32 cellular contexts compared by ENCODE assay signal in the genomic region with DNA sequence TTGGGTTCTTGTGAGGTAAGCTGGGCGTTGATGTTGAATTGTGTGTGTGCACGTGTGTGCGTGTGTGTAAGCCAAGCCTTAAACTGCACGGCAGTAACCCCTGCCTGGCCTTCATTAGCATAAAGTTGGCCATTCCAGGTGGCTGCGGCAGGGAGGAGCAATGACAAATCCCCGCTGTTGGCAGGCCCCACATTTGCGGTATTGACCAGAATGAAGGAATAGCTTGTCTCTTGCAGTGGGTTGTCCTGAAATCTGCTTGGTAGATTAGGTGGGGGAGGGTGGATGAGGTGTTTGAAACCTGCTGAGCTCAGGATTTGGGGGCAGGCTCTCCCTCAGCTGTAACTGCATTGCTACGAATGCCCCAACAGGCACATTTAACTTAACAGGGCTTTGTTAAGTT. TPM values are rescaled to one million over a fixed set of nuclear protein-coding genes. Genes with fewer than 3 reads are reported as not detected.
"Had no signal": no experiment of that assay in that cellular context is flagged by ENCODE, and none has a peak within 500 bp of the region (broad histone marks: within the 10 kb centered on the region; RNA-seq: fewer than 3 reads in every experiment).

No MANE protein-coding gene starts in this region.

- H3K9me3 ChIP-seq: left ventricle myocardium inferior, pancreas, prostate gland, sigmoid colon, suprapubic skin, thoracic aorta, tibial artery, upper lobe of right lung, uterus had no signal

- H3K4me3 ChIP-seq: left ventricle myocardium inferior, lung, pancreas, prostate gland, sigmoid colon, suprapubic skin, thoracic aorta, tibial artery, upper lobe of right lung, uterus had no signal

- H3K36me3 ChIP-seq: left ventricle myocardium inferior, pancreas, prostate gland, sigmoid colon, suprapubic skin, thoracic aorta, tibial artery, upper lobe of right lung, uterus had no signal

- ATAC-seq: left colon, pancreas, right cardiac atrium, upper lobe of right lung had no signal

- DNase-seq: head of caudate nucleus; hippocampal formation; immature natural killer cell; kidney; left colon; left ventricle myocardium inferior; mesendoderm; naive B cell; natural killer cell; nephron progenitor cell; pancreas; retina; right cardiac atrium; sigmoid colon; small intestine; stimulated activated CD4-positive, alpha-beta T cell treated with anti-CD3 and anti-CD28 coated beads, Interleukin-1b, Interleukin-23, amount 100 ng/mL, for 48 hours; stimulated activated CD4-positive, alpha-beta T cell treated with anti-CD3 and anti-CD28 coated beads, Interleukin-2, amount 100 ng/mL, for 48 hours; stimulated activated naive CD4-positive, alpha-beta T cell; tibial artery; trophoblast cell; upper lobe of right lung; uterus had no signal

- FAIRE-seq: islet of Langerhans, kidney, pancreas, small intestine had no signal

- H3K27ac ChIP-seq: left ventricle myocardium inferior, pancreas, prostate gland, sigmoid colon, suprapubic skin, thoracic aorta, tibial artery, upper lobe of right lung, uterus had no signal

- H3K4me1 ChIP-seq: prostate gland had no signal

RNA-seq across cellular contexts. Expression of gene VSX2, which starts 7.3 kb away (rescaled TPM):
- total RNA-seq: kidney, left colon, left ventricle myocardium inferior, lower leg skin, lung, mesothelial cell of epicardium, mononuclear cell, natural killer cell, omental fat pad, pancreas, prostate gland, right cardiac atrium, sigmoid colon, subcutaneous adipose tissue, suprapubic skin, thoracic aorta, upper lobe of right lung, uterus had no signal
- polyA plus RNA-seq: immature natural killer cell, lung, pancreas, right cardiac atrium, small intestine had no signal
